ENCODE assay signal across 12 cellular contexts in the genomic region with DNA sequence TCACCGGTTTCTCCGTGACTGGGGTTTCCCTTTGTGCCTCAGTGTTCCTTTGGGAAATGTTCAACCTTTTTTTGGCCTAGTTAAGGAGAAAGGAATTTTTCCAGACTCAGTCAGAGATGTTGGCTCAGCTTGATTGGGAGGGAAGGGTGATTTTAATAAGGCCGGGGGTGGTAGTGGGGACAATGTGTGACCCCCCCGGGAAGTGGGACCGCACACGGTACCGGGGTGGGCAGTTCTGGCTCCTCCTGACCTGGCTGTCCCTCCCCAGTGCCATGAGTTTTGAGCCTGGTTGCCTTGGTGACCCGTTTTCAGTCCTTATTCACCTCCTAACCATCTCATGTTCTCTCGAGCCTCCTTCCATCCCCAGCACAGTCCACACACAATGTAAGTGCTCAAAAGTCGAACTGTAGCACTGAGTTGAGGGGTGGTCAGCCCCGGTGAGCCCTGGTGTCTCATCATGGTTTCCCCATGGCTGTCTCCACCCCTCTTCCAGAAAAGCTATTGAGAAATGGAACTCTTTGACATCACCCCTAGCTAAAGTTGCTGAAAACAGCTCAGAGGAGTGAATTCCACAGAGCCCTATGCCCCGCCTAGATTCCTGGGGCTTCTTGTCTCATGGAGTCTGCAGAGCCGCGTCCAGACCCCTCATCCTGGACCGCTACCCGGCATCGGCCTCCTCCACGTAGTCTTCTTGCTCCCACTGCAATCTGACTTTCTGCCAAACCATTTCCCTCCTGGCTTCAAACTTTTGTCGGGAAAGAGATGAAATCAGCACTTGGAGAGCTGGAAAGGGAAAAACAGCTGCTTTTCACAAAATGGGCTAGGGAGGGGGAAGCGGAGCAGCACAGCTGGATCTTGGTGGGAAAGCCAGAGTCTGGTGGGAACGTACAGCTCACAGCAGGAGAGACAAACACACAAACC.
DNase-seq lines count a peak whose midpoint lies in the region; ATAC-seq and TF ChIP-seq lines count a peak whose summit lies in the region.
"Had no signal": no experiment of that assay in that cellular context is flagged by ENCODE, and none has a peak within 500 bp of the region (broad histone marks: within the 10 kb centered on the region; RNA-seq: fewer than 3 reads in every experiment).

No MANE protein-coding gene starts in this region.

- H3K27me3 Mint-ChIP-seq in CD14-positive monocyte (ENCODE audit: low read depth in 3 of 3) = peaks cover 0 to 3% (median 1%) of the 10 kb centered on the region in 3 donors

- no peak for ATAC-seq in HG03196 (IDR thresholded peaks at IDR 0.05; ENCODE audit: unreplicated experiment)
- ATAC-seq in HG03432 (IDR thresholded peaks at IDR 0.05; ENCODE audit: unreplicated experiment) = no peak
- ATAC-seq: activated CD8-positive, alpha-beta T cell treated with anti-CD3 and anti-CD28 coated beads, Interleukin-2, amount 10 ng/mL, durations not matched to agents 7 days and 5 days; natural killer cell had no signal

- no peaks in the 10 kb centered on the region for H3K36me3 Mint-ChIP-seq in CD14-positive monocyte
- H3K36me3 Mint-ChIP-seq: natural killer cell had no signal

- TF ChIP-seq CTCF in CD14-positive monocyte (IDR thresholded peaks at IDR 0.05) (no peak), astrocyte of the spinal cord (IDR thresholded peaks at IDR 0.05; ENCODE audit: low read depth, low read length) (no peak), hepatocyte (IDR thresholded peaks at IDR 0.05; ENCODE audit: poor library complexity) (no peak), sigmoid colon (IDR thresholded peaks at IDR 0.05) (no peak)

- DNase-seq in CD14-positive monocyte (ENCODE audit: low spot score) (peak; percentile 16), astrocyte of the spinal cord (ENCODE audit: low read depth, low spot score) (peak; percentile 89), hepatocyte (ENCODE audit: low spot score) (peak; percentile 73), sigmoid colon (peak; percentile 94), NCI-H1436 (lab: John Stamatoyannopoulos, UW) (no peak)
- no peak for DNase-seq in central memory CD4-positive, alpha-beta T cell
- DNase-seq: activated CD8-positive, alpha-beta T cell treated with anti-CD3 and anti-CD28 coated beads, Interleukin-2, amount 10 ng/mL, durations not matched to agents 7 days and 5 days; natural killer cell; stimulated activated CD8-positive, alpha-beta memory T cell treated with anti-CD3 and anti-CD28 coated beads, Interleukin-4, amount 100 ng/mL, for 48 hours had no signal

- H3K4me3 ChIP-seq in astrocyte of the spinal cord (ENCODE audit: low read depth, low read length) = no peak overlapping the region
- no peak overlapping the region for H3K4me3 ChIP-seq in hepatocyte
- H3K4me3 ChIP-seq in sigmoid colon = no peak overlapping the region

- H3K79me2 ChIP-seq in hepatocyte = no peaks in the 10 kb centered on the region

- no peak for TF ChIP-seq POLR2A in sigmoid colon (IDR thresholded peaks at IDR 0.05)

- H3K9me3 ChIP-seq in hepatocyte (ENCODE audit: low read depth) = no peaks in the 10 kb centered on the region
- H3K9me3 ChIP-seq in sigmoid colon = no peaks in the 10 kb centered on the region

- no peak for TF ChIP-seq EP300 in sigmoid colon (IDR thresholded peaks at IDR 0.05)

- no peaks in the 10 kb centered on the region for H3K9me2 ChIP-seq in hepatocyte (replicated peaks; ENCODE audit: insufficient read depth)

- peaks cover 0 to 2% (median 0%) of the 10 kb centered on the region in 7 donors for H3K9me3 Mint-ChIP-seq in CD14-positive monocyte
- H3K9me3 Mint-ChIP-seq: natural killer cell had no signal

- no peak overlapping the region for H3K4me3 Mint-ChIP-seq in CD14-positive monocyte
- H3K4me3 Mint-ChIP-seq: activated CD8-positive, alpha-beta T cell treated with anti-CD3 and anti-CD28 coated beads, Interleukin-2, amount 10 ng/mL, durations not matched to agents 7 days and 5 days; natural killer cell had no signal

- H3K27ac ChIP-seq in hepatocyte (peak overlapping the region; percentile 84), sigmoid colon (peak overlapping the region; percentile 67 to 77 (median 72))
- H3K27ac ChIP-seq: KMS-11 had no signal

- H3K4me2 ChIP-seq in hepatocyte = peak overlapping the region; percentile 28
- H3K4me2 ChIP-seq: KMS-11 had no signal

- 73% methylated on average over 21 of the region's 21 CpGs for WGBS in hepatocyte (ENCODE audit: low lambda C conversion rate, missing lambda C conversion rate)
- 80 to 86% methylated on average over 21 of the region's 21 CpGs for WGBS in sigmoid colon, 2 donors

- H2AFZ ChIP-seq in hepatocyte = no peak overlapping the region

- in situ Hi-C loops in astrocyte of the spinal cord (cut with HindIII; ENCODE audit: low sequenced_read_pairs) = no loop called here

- H3K27me3 ChIP-seq in hepatocyte (no peaks in the 10 kb centered on the region), sigmoid colon (no peaks in the 10 kb centered on the region)

- peak overlapping the region in 1 of 7 donors; percentile 61 for H3K27ac Mint-ChIP-seq in CD14-positive monocyte
- H3K27ac Mint-ChIP-seq: activated CD8-positive, alpha-beta T cell treated with anti-CD3 and anti-CD28 coated beads, Interleukin-2, amount 10 ng/mL, durations not matched to agents 7 days and 5 days; natural killer cell had no signal

- H3K4me1 Mint-ChIP-seq in CD14-positive monocyte = no peaks in the 10 kb centered on the region
- H3K4me1 Mint-ChIP-seq: natural killer cell had no signal

- intact Hi-C loops in CD14-positive monocyte (cut with micrococcal nuclease) = no loop called here
- intact Hi-C loops in sigmoid colon (cut with DNase I) = no loop called here

- H3K4me1 ChIP-seq in hepatocyte (ENCODE audit: insufficient read depth) = peaks cover 16% of the 10 kb centered on the region
- peaks cover 0 to 18% (median 11%) of the 10 kb centered on the region in 4 donors for H3K4me1 ChIP-seq in sigmoid colon

- no peaks in the 10 kb centered on the region for H4K20me1 ChIP-seq in hepatocyte (ENCODE audit: insufficient read depth, poor library complexity, severe bottlenecking)

- H3K36me3 ChIP-seq in hepatocyte (replicated peaks; ENCODE audit: insufficient read depth, low read depth) (no peaks in the 10 kb centered on the region), sigmoid colon (no peaks in the 10 kb centered on the region)

Comparison
In these comparisons a context has a peak if more than half of its experiments do, and no peak if none do; other contexts are left out.
1. DNase-seq: peak in CD14-positive monocyte (single experiment), astrocyte of the spinal cord (single experiment), hepatocyte (single experiment) and sigmoid colon (single experiment); none in NCI-H1436 (single experiment) and central memory CD4-positive, alpha-beta T cell (single experiment).